26 cellular contexts compared by ENCODE assay signal in the genomic region with DNA sequence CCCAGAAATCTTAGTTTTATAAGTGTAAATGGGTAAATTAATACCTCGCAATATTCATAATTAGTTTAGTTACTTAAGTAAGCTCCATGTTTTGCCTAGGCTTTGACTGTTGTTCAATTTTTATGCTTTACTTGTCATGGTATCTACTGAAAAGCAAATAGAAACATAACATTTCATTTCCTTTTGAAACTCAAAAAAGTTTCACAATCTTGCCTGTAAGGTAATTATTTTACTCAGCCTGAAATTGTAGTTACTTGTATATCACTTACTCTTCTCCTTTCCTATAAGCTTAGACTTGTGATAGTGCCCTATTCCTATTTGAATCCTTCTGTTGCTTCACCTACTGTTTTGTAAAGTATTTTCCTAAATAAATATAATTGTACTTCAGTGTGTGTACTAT.
A peak's percentile ranks its signal among the peaks of the same experiment; 100 is the strongest.
DNase-seq lines count a peak whose midpoint lies in the region; ATAC-seq, FAIRE-seq and TF ChIP-seq lines count a peak whose summit lies in the region.
"Had no signal": no experiment of that assay in that cellular context is flagged by ENCODE, and none has a peak within 500 bp of the region (broad histone marks: within the 10 kb centered on the region; RNA-seq: fewer than 3 reads in every experiment).

No MANE protein-coding gene starts in this region.

- H3K4me3 ChIP-seq in MM.1S (ENCODE audit: low read length) (no peak overlapping the region), OCI-LY3 (ENCODE audit: low read length) (no peak overlapping the region)
- H3K4me3 ChIP-seq: A549; BLaER1 treated with 17β-estradiol and CSF1 and Interleukin-3, amounts not matched to agents 10 nM and 100 nM; GM12878 had no signal

- no peak for TF ChIP-seq CTCF in D721Med (IDR thresholded peaks at IDR 0.05; ENCODE audit: insufficient read depth, missing control alignments)
- TF ChIP-seq CTCF in MM.1S (IDR thresholded peaks at IDR 0.05; ENCODE audit: low read length) = no peak
- no peak for TF ChIP-seq CTCF in OCI-LY3 (IDR thresholded peaks at IDR 0.05; ENCODE audit: low read depth, low read length)

- no peaks in the 10 kb centered on the region for H3K4me1 ChIP-seq in MM.1S (ENCODE audit: low read length)
- peaks cover 18% of the 10 kb centered on the region for H3K4me1 ChIP-seq in OCI-LY3 (ENCODE audit: low read length)
- H3K4me1 ChIP-seq: A549; BLaER1 treated with 17β-estradiol and CSF1 and Interleukin-3, amounts not matched to agents 10 nM and 100 nM; Caco-2 had no signal

- no peaks in the 10 kb centered on the region for H3F3A ChIP-seq in MM.1S (ENCODE audit: insufficient read depth, low read length)

- H2AFZ ChIP-seq in MM.1S (ENCODE audit: low read length) (no peak overlapping the region), OCI-LY3 (ENCODE audit: low read depth, low read length) (no peak overlapping the region)

- no peak for DNase-seq in D721Med (ENCODE audit: insufficient read length, low spot score)
- DNase-seq in MM.1S = no peak
- DNase-seq in stimulated activated naive CD8-positive, alpha-beta T cell treated with anti-CD3 and anti-CD28 coated beads, Interleukin-15, Interleukin-2, amounts not matched to agents 100 U/mL and 50 U/mL, for 24 hours = no peak
- DNase-seq in stimulated activated CD4-positive, alpha-beta T cell treated with anti-CD3 and anti-CD28 coated beads, Interleukin-12 subunit alpha, Interleukin-12 subunit beta, amount 100 ng/mL, for 4 hours = no peak
- DNase-seq: AML-193; Caco-2; Calu3; CD4-positive, alpha-beta T cell; CD8-positive, alpha-beta T cell; DMS 273 treated with DMSO at 0.1 percent for 48 hours; DMS153; DMS53; DMS79; DND-41; EL; GDM1 had no signal

- no peaks in the 10 kb centered on the region for H3K9me3 ChIP-seq in MM.1S (replicated peaks; ENCODE audit: insufficient read depth, low read length)
- no peaks in the 10 kb centered on the region for H3K9me3 ChIP-seq in OCI-LY3 (ENCODE audit: insufficient read depth, low read length)
- H3K9me3 ChIP-seq: A549; BLaER1 treated with 17β-estradiol and CSF1 and Interleukin-3, amounts not matched to agents 10 nM and 100 nM; Caco-2 had no signal

- H4K20me1 ChIP-seq in MM.1S (ENCODE audit: insufficient read depth, low read length) = no peaks in the 10 kb centered on the region
- no peaks in the 10 kb centered on the region for H4K20me1 ChIP-seq in OCI-LY3 (ENCODE audit: insufficient read depth, low read length)
- H4K20me1 ChIP-seq: BLaER1 treated with 17β-estradiol and CSF1 and Interleukin-3, amounts not matched to agents 10 nM and 100 nM had no signal

- no peak for ATAC-seq in GM19324 (IDR thresholded peaks at IDR 0.05; ENCODE audit: low FRiP score, unreplicated experiment)
- no peak for ATAC-seq in stimulated activated naive CD8-positive, alpha-beta T cell treated with anti-CD3 and anti-CD28 coated beads, Interleukin-15, Interleukin-2, amounts not matched to agents 100 U/mL and 50 U/mL, for 24 hours
- ATAC-seq: A549; CD8-positive, alpha-beta T cell; GM12878 had no signal

- 0 out of 2 replicates have a peak overlapping the region, but pooled peaks have one; percentile 11 for H3K4me2 ChIP-seq in MM.1S (ENCODE audit: low read depth, low read length)
- H3K4me2 ChIP-seq in OCI-LY3 (ENCODE audit: low read length) = no peak overlapping the region
- H3K4me2 ChIP-seq: A549; BLaER1 treated with 17β-estradiol and CSF1 and Interleukin-3, amounts not matched to agents 10 nM and 100 nM had no signal

- H3K27me3 ChIP-seq in MM.1S (replicated peaks; ENCODE audit: insufficient read depth, low read length) (no peaks in the 10 kb centered on the region), OCI-LY3 (ENCODE audit: low read depth, low read length) (no peaks in the 10 kb centered on the region)
- H3K27me3 ChIP-seq: BLaER1 treated with 17β-estradiol and CSF1 and Interleukin-3, amounts not matched to agents 10 nM and 100 nM had no signal

- H3K36me3 ChIP-seq in MM.1S (replicated peaks; ENCODE audit: insufficient read depth, low read length) (no peaks in the 10 kb centered on the region), OCI-LY3 (replicated peaks; ENCODE audit: low read depth, low read length) (no peaks in the 10 kb centered on the region)
- H3K36me3 ChIP-seq: BLaER1 treated with 17β-estradiol and CSF1 and Interleukin-3, amounts not matched to agents 10 nM and 100 nM had no signal

- no peaks in the 10 kb centered on the region for H3K9me2 ChIP-seq in MM.1S (replicated peaks; ENCODE audit: insufficient read depth, low read length)

- FAIRE-seq in D721Med (lab: Jason Lieb, UNC) = peak; percentile 25
- FAIRE-seq: A549, GM12878, GM12892, GM18507, GM19239 had no signal

- H3K9ac ChIP-seq in MM.1S (ENCODE audit: low read length) = no peak overlapping the region
- H3K9ac ChIP-seq in OCI-LY3 (ENCODE audit: low read length) = no peak overlapping the region
- H3K9ac ChIP-seq: BLaER1 treated with 17β-estradiol and CSF1 and Interleukin-3, amounts not matched to agents 10 nM and 100 nM had no signal

- H3K79me2 ChIP-seq in MM.1S (ENCODE audit: low read length) (no peaks in the 10 kb centered on the region), OCI-LY3 (ENCODE audit: low read length) (no peaks in the 10 kb centered on the region)

- H3K27ac ChIP-seq in MM.1S (ENCODE audit: low read length) (peak overlapping the region; percentile 19; the same call in 1 of the 2 replicates), OCI-LY3 (ENCODE audit: low read length) (peak overlapping the region; percentile 23; the same call in 1 of the 2 replicates)
- H3K27ac ChIP-seq: 22Rv1; A549; BLaER1 treated with 17β-estradiol and CSF1 and Interleukin-3, amounts not matched to agents 10 nM and 100 nM; C4-2B had no signal
